Comparison of ENCODE assay signal across 23 cellular contexts in the genomic region with DNA sequence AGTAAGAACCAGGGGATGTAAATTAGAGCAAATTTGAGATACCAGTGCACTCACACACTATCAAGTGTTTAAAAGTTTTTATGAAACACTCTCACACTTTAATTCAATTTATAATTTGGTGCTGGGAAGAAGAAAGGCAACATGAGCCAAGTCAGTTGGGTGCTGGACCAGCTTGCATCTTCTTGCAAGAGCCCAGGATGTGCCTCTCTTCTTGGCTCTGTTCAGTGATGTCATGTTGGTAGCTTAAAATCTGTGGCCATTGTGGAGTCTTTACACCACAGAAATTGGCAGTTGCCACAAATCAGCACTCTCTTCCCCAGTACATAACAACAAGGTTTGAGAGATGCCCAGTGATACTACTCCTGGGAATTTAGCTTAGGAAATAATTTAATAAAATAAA. TPM values are rescaled to one million over a fixed set of nuclear protein-coding genes. Genes with fewer than 3 reads are reported as not detected.
DNase-seq lines count a peak whose midpoint lies in the region; ATAC-seq and TF ChIP-seq lines count a peak whose summit lies in the region.
"Had no signal": no experiment of that assay in that cellular context is flagged by ENCODE, and none has a peak within 500 bp of the region (broad histone marks: within the 10 kb centered on the region; RNA-seq: fewer than 3 reads in every experiment).

No MANE protein-coding gene starts in this region.

- H3K4me2 ChIP-seq in GM23248 (ENCODE audit: unreplicated experiment), result no peak overlapping the region

- POLR2A ChIA-PET in WTC11 (lab: Charles Lee), result no interaction called here

- H3K27me3 ChIP-seq in GM23248 (replicated peaks; ENCODE audit: insufficient read depth), result no peaks in the 10 kb centered on the region
- no peaks in the 10 kb centered on the region for H3K27me3 ChIP-seq in neutrophil
- H3K27me3 ChIP-seq: BE2C; BLaER1 treated with 17β-estradiol and CSF1 and Interleukin-3, amounts not matched to agents 10 nM and 100 nM had no signal

- peak overlapping the region; percentile 98 for H3K27ac ChIP-seq in GM23248
- peak overlapping the region; percentile 81 for H3K27ac ChIP-seq in neutrophil
- H3K27ac ChIP-seq: BLaER1 treated with 17β-estradiol and CSF1 and Interleukin-3, amounts not matched to agents 10 nM and 100 nM had no signal

- H3K36me3 ChIP-seq in GM23248 (ENCODE audit: low read depth), result no peaks in the 10 kb centered on the region
- H3K36me3 ChIP-seq in neutrophil, result peaks cover 60% of the 10 kb centered on the region
- H3K36me3 ChIP-seq: BE2C had no signal

- H2AFZ ChIP-seq in GM23248, result no peak overlapping the region

- H3K79me2 ChIP-seq in GM23248 (ENCODE audit: insufficient read depth), result no peaks in the 10 kb centered on the region

- no peak overlapping the region for H3K4me3 ChIP-seq in GM23248
- no peak overlapping the region for H3K4me3 ChIP-seq in neutrophil (ENCODE audit: low read depth in 1 of 2, low read length in 1 of 2)
- H3K4me3 ChIP-seq: BLaER1 treated with 17β-estradiol and CSF1 and Interleukin-3, amounts not matched to agents 10 nM and 100 nM had no signal

- H3K27ac Mint-ChIP-seq in HFFc6, result peak overlapping the region; percentile 72
- H3K27ac Mint-ChIP-seq in activated T-helper 17 cell treated with anti-CD3 and anti-CD28 coated beads, Interleukin-2, amount 50 U/mL, for 72 hours, result peak overlapping the region; percentile 87
- no peak overlapping the region for H3K27ac Mint-ChIP-seq in WTC11
- H3K27ac Mint-ChIP-seq: CD4-positive, alpha-beta T cell; CD8-positive, alpha-beta memory T cell had no signal

- H3K9me3 ChIP-seq in GM23248 (ENCODE audit: low read depth), result no peaks in the 10 kb centered on the region
- no peaks in the 10 kb centered on the region for H3K9me3 ChIP-seq in neutrophil
- H3K9me3 ChIP-seq: BE2C had no signal

- CTCF ChIA-PET in WTC11 (lab: Charles Lee), result interaction anchor here (1.1 kb wide), 1 partner anchor 10 kb away, joined by 5 read pairs; no protein-coding TSS in a partner anchor

- DNase-seq in GM23248, result no peak
- no peak for DNase-seq in HFFc6
- DNase-seq in WTC11 (ENCODE audit: low spot score), result no peak
- DNase-seq in NCI-H1930 (lab: John Stamatoyannopoulos, UW), result no peak
- DNase-seq in AG08395 (ENCODE audit: low spot score), result no peak
- DNase-seq: AML-193; BE2C; CD4-positive, alpha-beta T cell; CD8-positive, alpha-beta memory T cell; DMS 273 treated with DMSO at 0.1 percent for 48 hours; DMS79; GF-D8; H7 had no signal

- peaks cover 3% of the 10 kb centered on the region; the same call in 1 of the 2 replicates for H3K27me3 Mint-ChIP-seq in HFFc6 (ENCODE audit: insufficient read depth)
- H3K27me3 Mint-ChIP-seq in activated T-helper 17 cell treated with anti-CD3 and anti-CD28 coated beads, Interleukin-2, amount 50 U/mL, for 72 hours, result no peaks in the 10 kb centered on the region
- H3K27me3 Mint-ChIP-seq in WTC11 (ENCODE audit: low read depth), result peaks cover 3% of the 10 kb centered on the region; the same call in 1 of the 2 replicates
- H3K27me3 Mint-ChIP-seq: CD4-positive, alpha-beta T cell had no signal

- H3F3A ChIP-seq in GM23248 (ENCODE audit: insufficient read depth), result peaks cover 46% of the 10 kb centered on the region

- in situ Hi-C loops in GM23248 (cut with MboI), result loop anchor here (10.0 to 25.0 kb wide), 2 partner anchors 107 to 315 kb away; a partner anchor contains a TSS

- H3K9ac ChIP-seq in GM23248, result peak overlapping the region; percentile 29; the same call in 1 of the 2 replicates
- H3K9ac ChIP-seq: BLaER1 treated with 17β-estradiol and CSF1 and Interleukin-3, amounts not matched to agents 10 nM and 100 nM had no signal

- H3K4me1 Mint-ChIP-seq in HFFc6 (ENCODE audit: low read depth), result peaks cover 77% of the 10 kb centered on the region
- H3K4me1 Mint-ChIP-seq in activated T-helper 17 cell treated with anti-CD3 and anti-CD28 coated beads, Interleukin-2, amount 50 U/mL, for 72 hours, result peaks cover 64% of the 10 kb centered on the region
- peaks cover 11% of the 10 kb centered on the region for H3K4me1 Mint-ChIP-seq in WTC11

- peaks cover 3% of the 10 kb centered on the region; the same call in 1 of the 2 replicates for H3K36me3 Mint-ChIP-seq in HFFc6 (ENCODE audit: low read depth)
- peaks cover 48% of the 10 kb centered on the region for H3K36me3 Mint-ChIP-seq in activated T-helper 17 cell treated with anti-CD3 and anti-CD28 coated beads, Interleukin-2, amount 50 U/mL, for 72 hours (ENCODE audit: low read depth)
- H3K36me3 Mint-ChIP-seq in WTC11, result no peaks in the 10 kb centered on the region
- H3K36me3 Mint-ChIP-seq: CD8-positive, alpha-beta memory T cell had no signal

- H3K9me3 Mint-ChIP-seq in HFFc6, result no peaks in the 10 kb centered on the region
- no peaks in the 10 kb centered on the region for H3K9me3 Mint-ChIP-seq in activated T-helper 17 cell treated with anti-CD3 and anti-CD28 coated beads, Interleukin-2, amount 50 U/mL, for 72 hours
- H3K9me3 Mint-ChIP-seq in WTC11, result peaks cover 8% of the 10 kb centered on the region
- H3K9me3 Mint-ChIP-seq: CD4-positive, alpha-beta T cell; CD8-positive, alpha-beta memory T cell had no signal

- H4K20me1 ChIP-seq in GM23248 (ENCODE audit: insufficient read depth), result no peaks in the 10 kb centered on the region
- H4K20me1 ChIP-seq: BLaER1 treated with 17β-estradiol and CSF1 and Interleukin-3, amounts not matched to agents 10 nM and 100 nM had no signal

- no peaks in the 10 kb centered on the region for H3K9me2 ChIP-seq in GM23248 (ENCODE audit: insufficient read depth)

- no peak for TF ChIP-seq CTCF in HFFc6 (IDR thresholded peaks at IDR 0.05)
- no peak for TF ChIP-seq CTCF in neutrophil (IDR thresholded peaks at IDR 0.05)
- no peak for TF ChIP-seq CTCF in WTC11 (IDR thresholded peaks at IDR 0.05)

- no peak for ATAC-seq in activated T-helper 17 cell treated with anti-CD3 and anti-CD28 coated beads, Interleukin-2, amount 50 U/mL, for 72 hours (replicated peaks)
- no peak for ATAC-seq in WTC11
- ATAC-seq in HG02884 (IDR thresholded peaks at IDR 0.05; ENCODE audit: unreplicated experiment), result no peak

- H3K4me1 ChIP-seq in GM23248 (ENCODE audit: insufficient read depth) (peaks cover 62% of the 10 kb centered on the region), neutrophil (ENCODE audit: control insufficient read depth in 1 of 2, insufficient read depth in 1 of 2, low read depth in 1 of 2, low read length in 1 of 2) (peaks cover 42 to 47% of the 10 kb centered on the region in 2 experiments)
- H3K4me1 ChIP-seq: BE2C had no signal

- no peak overlapping the region for H3K4me3 Mint-ChIP-seq in HFFc6
- H3K4me3 Mint-ChIP-seq in activated T-helper 17 cell treated with anti-CD3 and anti-CD28 coated beads, Interleukin-2, amount 50 U/mL, for 72 hours, result peak overlapping the region; percentile 57
- no peak overlapping the region for H3K4me3 Mint-ChIP-seq in WTC11
- H3K4me3 Mint-ChIP-seq: CD14-positive monocyte; CD4-positive, alpha-beta T cell; CD8-positive, alpha-beta memory T cell had no signal

TF ChIP-seq in WTC11, 78 proteins besides CTCF, POLR2A, EP300 and RAD21:
- TF ChIP-seq, protein P1, sequence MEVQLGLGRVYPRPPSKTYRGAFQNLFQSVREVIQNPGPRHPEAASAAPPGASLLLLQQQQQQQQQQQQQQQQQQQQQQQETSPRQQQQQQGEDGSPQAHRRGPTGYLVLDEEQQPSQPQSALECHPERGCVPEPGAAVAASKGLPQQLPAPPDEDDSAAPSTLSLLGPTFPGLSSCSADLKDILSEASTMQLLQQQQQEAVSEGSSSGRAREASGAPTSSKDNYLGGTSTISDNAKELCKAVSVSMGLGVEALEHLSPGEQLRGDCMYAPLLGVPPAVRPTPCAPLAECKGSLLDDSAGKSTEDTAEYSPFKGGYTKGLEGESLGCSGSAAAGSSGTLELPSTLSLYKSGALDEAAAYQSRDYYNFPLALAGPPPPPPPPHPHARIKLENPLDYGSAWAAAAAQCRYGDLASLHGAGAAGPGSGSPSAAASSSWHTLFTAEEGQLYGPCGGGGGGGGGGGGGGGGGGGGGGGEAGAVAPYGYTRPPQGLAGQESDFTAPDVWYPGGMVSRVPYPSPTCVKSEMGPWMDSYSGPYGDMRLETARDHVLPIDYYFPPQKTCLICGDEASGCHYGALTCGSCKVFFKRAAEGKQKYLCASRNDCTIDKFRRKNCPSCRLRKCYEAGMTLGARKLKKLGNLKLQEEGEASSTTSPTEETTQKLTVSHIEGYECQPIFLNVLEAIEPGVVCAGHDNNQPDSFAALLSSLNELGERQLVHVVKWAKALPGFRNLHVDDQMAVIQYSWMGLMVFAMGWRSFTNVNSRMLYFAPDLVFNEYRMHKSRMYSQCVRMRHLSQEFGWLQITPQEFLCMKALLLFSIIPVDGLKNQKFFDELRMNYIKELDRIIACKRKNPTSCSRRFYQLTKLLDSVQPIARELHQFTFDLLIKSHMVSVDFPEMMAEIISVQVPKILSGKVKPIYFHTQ (CRISPR knock-in tag; IDR thresholded peaks at IDR 0.05), result no peak

RNA-seq across cellular contexts. Expression of a gene that starts 38.2 kb away (rescaled TPM):
- 0.22 TPM in 1 of 2 replicates, not detected in the other for total RNA-seq in GM23248 (2014; rRNA removed; shearing (Covaris generic))
- polyA plus RNA-seq in GM23248 (2016; fragmentation: Nextera tagmentation; extraction: Ambion mirVana), result 0.85 and 1.2 TPM in 2 replicates
- under 1 TPM in 2 of 6 experiments, not detected in 4; 0.25 to 0.36 TPM for total RNA-seq in HFFc6 (2021; fragmentation: NEBNext Ultra II Directional; extraction: Animal tissue kit (Norgen Biotek cat#: 25700))
- 10 to 100 TPM; 55.8 to 97.6 TPM for total RNA-seq in activated T-helper 17 cell treated with anti-CD3 and anti-CD28 coated beads, Interleukin-2, amount 50 U/mL, for 72 hours
- 0.22 TPM in 1 of 3 replicates, not detected in the others for total RNA-seq in WTC11 (2021)
- total RNA-seq: A172, A673, Daoy, G401, H1 had no signal
- polyA plus RNA-seq: CD8-positive, alpha-beta memory T cell had no signal

Comparison
In these comparisons a context has a peak if more than half of its experiments do, and no peak if none do; other contexts are left out.
1. RNA of a gene that starts 38.2 kb away (total RNA-seq): 55.8 to 97.6 TPM in activated T-helper 17 cell treated with anti-CD3 and anti-CD28 coated beads, Interleukin-2, amount 50 U/mL, for 72 hours; 0.22 TPM in WTC11, 0.22 TPM in GM23248 and 0.25 to 0.36 TPM in HFFc6; every median in the first group is over 10 times any median in the second.